Comparison of ENCODE assay signal across 4 cellular contexts in genomic region chr7:114431198-114431597, GRCh38. TPM values are rescaled to one million over a fixed set of nuclear protein-coding genes. Genes with fewer than 3 reads are reported as not detected.
"Had no signal": no experiment of that assay in that cellular context is flagged by ENCODE, and none has a peak within 500 bp of the region (broad histone marks: within the 10 kb centered on the region; RNA-seq: fewer than 3 reads in every experiment).

No MANE protein-coding gene starts in this region.

- H3K27ac Mint-ChIP-seq: GM23338, H9 had no signal

- H3K9me3 Mint-ChIP-seq: GM23338, H9 had no signal

- H3K4me1 Mint-ChIP-seq: GM23338, H9 had no signal

- ATAC-seq: GM23338 had no signal

- H3K4me3 Mint-ChIP-seq: GM23338, H9 had no signal

- H2AFZ ChIP-seq: GM23338 had no signal

- H3K4me2 ChIP-seq: GM23338 had no signal

- DNase-seq: H9, HCEC 1CT, IMR-90 had no signal

- H3K4me3 ChIP-seq: GM23338 had no signal

RNA-seq across cellular contexts. Expression of gene FOXP2, which starts 16.6 kb away (rescaled TPM):
- total RNA-seq: H9 had no signal
